In the genomic region with DNA sequence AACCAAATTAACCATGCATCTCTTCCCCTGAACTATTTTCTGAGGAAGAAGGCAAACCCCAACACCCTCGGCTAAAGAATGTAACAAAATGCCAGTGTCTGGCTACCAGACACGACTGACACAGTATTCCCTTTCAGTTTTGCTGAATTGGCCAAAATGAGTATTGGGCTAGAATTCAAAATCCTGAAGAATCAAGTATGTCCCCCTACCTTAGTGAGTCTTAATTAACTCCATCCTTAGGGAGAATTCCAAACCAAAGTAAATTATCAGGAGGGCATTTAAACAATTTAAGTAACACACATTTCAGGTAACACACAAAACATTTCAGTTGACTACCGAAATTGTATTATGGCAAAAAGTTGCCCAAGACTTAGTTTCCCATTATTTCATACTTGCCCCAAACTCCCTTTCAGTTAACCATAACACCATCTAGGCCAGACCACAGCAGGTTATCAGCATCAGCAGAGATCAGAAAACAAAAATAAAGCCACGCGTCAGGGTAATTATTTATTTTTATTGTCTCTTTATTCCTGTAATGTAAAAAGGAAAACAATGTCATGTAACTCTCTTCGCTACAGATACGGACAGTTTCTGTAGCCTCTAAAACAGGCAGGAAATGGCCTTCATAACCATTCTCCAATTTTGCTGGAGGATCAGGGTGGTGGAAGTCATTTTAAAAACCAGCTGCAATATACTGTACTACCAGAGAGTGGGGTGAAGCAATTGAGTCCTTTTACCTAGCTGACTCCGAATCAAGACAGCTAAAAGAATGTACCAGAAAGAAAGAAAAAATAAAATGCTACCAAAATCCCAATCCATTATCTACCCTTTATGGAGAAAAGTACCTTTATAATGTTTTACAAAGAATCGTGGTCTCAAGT, we compare ENCODE assay signal across 8 cellular contexts. TPM values are rescaled to one million over a fixed set of nuclear protein-coding genes. Genes with fewer than 3 reads are reported as not detected.
DNase-seq lines count a peak whose midpoint lies in the region; ATAC-seq and TF ChIP-seq lines count a peak whose summit lies in the region.

No MANE protein-coding gene starts in this region.

- H3K9me3 ChIP-seq in hepatocyte (ENCODE audit: low read depth) (no peaks in the 10 kb centered on the region), spleen (no peaks in the 10 kb centered on the region)

- H4K20me1 ChIP-seq in hepatocyte (ENCODE audit: insufficient read depth, poor library complexity, severe bottlenecking), result peaks cover 39% of the 10 kb centered on the region

- ATAC-seq in activated CD8-positive, alpha-beta T cell treated with anti-CD3 and anti-CD28 coated beads, Interleukin-2, amount 10 ng/mL, durations not matched to agents 7 days and 5 days, result no peak
- ATAC-seq in GM21723 (IDR thresholded peaks at IDR 0.05; ENCODE audit: unreplicated experiment), result no peak

- peak overlapping the region; percentile 99 for H3K27ac Mint-ChIP-seq in activated CD8-positive, alpha-beta T cell treated with anti-CD3 and anti-CD28 coated beads, Interleukin-2, amount 10 ng/mL, durations not matched to agents 7 days and 5 days

- H3K36me3 Mint-ChIP-seq in activated CD8-positive, alpha-beta T cell treated with anti-CD3 and anti-CD28 coated beads, Interleukin-2, amount 10 ng/mL, durations not matched to agents 7 days and 5 days (ENCODE audit: low read depth), result peaks cover 82% of the 10 kb centered on the region

- no peaks in the 10 kb centered on the region for H3K27me3 Mint-ChIP-seq in activated CD8-positive, alpha-beta T cell treated with anti-CD3 and anti-CD28 coated beads, Interleukin-2, amount 10 ng/mL, durations not matched to agents 7 days and 5 days (ENCODE audit: low read depth)

- intact Hi-C loops in spleen (cut with DNase I; ENCODE audit: low total_unique reads), result no loop called here

- peak; percentile 54 for DNase-seq in GM03348 (ENCODE audit: low spot score)
- DNase-seq in Kasumi-1 (lab: John Stamatoyannopoulos, UW), result peak; percentile 64 to 79
- DNase-seq in activated CD8-positive, alpha-beta T cell treated with anti-CD3 and anti-CD28 coated beads, Interleukin-2, amount 10 ng/mL, durations not matched to agents 7 days and 5 days, result peak; percentile 42
- peak; percentile 46 for DNase-seq in hepatocyte (ENCODE audit: low spot score)
- no peak for DNase-seq in spleen
- no peak for DNase-seq in NCI-H1092 (lab: John Stamatoyannopoulos, UW)
- no peak for DNase-seq in activated CD4-positive, alpha-beta T cell treated with anti-CD3 and anti-CD28 coated beads, Interleukin-2, amount 50 U/mL, for 48 hours

- H3K4me1 ChIP-seq in hepatocyte (ENCODE audit: insufficient read depth), result peaks cover 40% of the 10 kb centered on the region
- peaks cover 30 to 85% (median 75%) of the 10 kb centered on the region in 6 donors for H3K4me1 ChIP-seq in spleen

- no peaks in the 10 kb centered on the region for H3K27me3 ChIP-seq in hepatocyte
- H3K27me3 ChIP-seq in spleen (replicated peaks in 1 of 7), result no peaks in the 10 kb centered on the region

- H3K79me2 ChIP-seq in hepatocyte, result peaks cover 87% of the 10 kb centered on the region

- H3K9me2 ChIP-seq in hepatocyte (replicated peaks; ENCODE audit: insufficient read depth), result no peaks in the 10 kb centered on the region

- H3K9me3 Mint-ChIP-seq in activated CD8-positive, alpha-beta T cell treated with anti-CD3 and anti-CD28 coated beads, Interleukin-2, amount 10 ng/mL, durations not matched to agents 7 days and 5 days (ENCODE audit: insufficient read depth), result no peaks in the 10 kb centered on the region

- TF ChIP-seq POLR2A in spleen (IDR thresholded peaks at IDR 0.05), result no peak

- TF ChIP-seq CTCF in hepatocyte (IDR thresholded peaks at IDR 0.05; ENCODE audit: poor library complexity), result peak; percentile 29
- peak in 8 of 11 experiments; percentile 22 to 54 (median 40) for TF ChIP-seq CTCF in spleen (IDR thresholded peaks at IDR 0.05 in 8 of 11, conservative IDR thresholded peaks at IDR 0.05 in 3 of 11)

- H3K27ac ChIP-seq in hepatocyte (peak overlapping the region; percentile 98), spleen (peak overlapping the region; percentile 95 to 99 (median 98))

- H3K4me3 Mint-ChIP-seq in activated CD8-positive, alpha-beta T cell treated with anti-CD3 and anti-CD28 coated beads, Interleukin-2, amount 10 ng/mL, durations not matched to agents 7 days and 5 days, result peak overlapping the region; percentile 99

- CTCF ChIA-PET in activated CD8-positive, alpha-beta T cell treated with anti-CD3 and anti-CD28 coated beads, Interleukin-2, amount 10 ng/mL, durations not matched to agents 7 days and 5 days (lab: Charles Lee), result interaction anchor here (0.6 to 9.5 kb wide), 15 partner anchors 8 to 389 kb away, joined by 3 to 100 read pairs (median 4); partner anchors contain the start of gene RRBP1

- H3K4me3 ChIP-seq in hepatocyte, result peak overlapping the region; percentile 68
- peak overlapping the region; percentile 76 to 94 (median 86) for H3K4me3 ChIP-seq in spleen

- H3K36me3 ChIP-seq in hepatocyte (replicated peaks; ENCODE audit: insufficient read depth, low read depth) (no peaks in the 10 kb centered on the region), spleen (no peaks in the 10 kb centered on the region)

- POLR2A ChIA-PET in activated CD8-positive, alpha-beta T cell treated with anti-CD3 and anti-CD28 coated beads, Interleukin-2, amount 10 ng/mL, durations not matched to agents 7 days and 5 days (lab: Charles Lee), result interaction anchor here (0.8 to 7.2 kb wide), 11 partner anchors 10 to 541 kb away, joined by 3 to 62 read pairs (median 4); partner anchors contain the start of genes BFSP1 and ZNF133

- no peak overlapping the region for H2AFZ ChIP-seq in hepatocyte

- peak overlapping the region; percentile 84 for H3K4me2 ChIP-seq in hepatocyte

- 6% methylated on average over 9 of the region's 9 CpGs for WGBS in hepatocyte (ENCODE audit: low lambda C conversion rate, missing lambda C conversion rate)
- 2 to 4% (median 3%) methylated on average over 9 of the region's 9 CpGs for WGBS in spleen, 5 donors

- H3K4me1 Mint-ChIP-seq in activated CD8-positive, alpha-beta T cell treated with anti-CD3 and anti-CD28 coated beads, Interleukin-2, amount 10 ng/mL, durations not matched to agents 7 days and 5 days (ENCODE audit: low read depth), result peaks cover 51% of the 10 kb centered on the region

RNA-seq across cellular contexts. Expression of gene SNX5, which starts 1.9 kb away (rescaled TPM):
- 100 to 1,000 TPM; 168 to 177 TPM for total RNA-seq in activated CD8-positive, alpha-beta T cell treated with anti-CD3 and anti-CD28 coated beads, Interleukin-2, amount 10 ng/mL, durations not matched to agents 7 days and 5 days
- 154 and 190 TPM in 2 replicates for total RNA-seq in hepatocyte
- polyA plus RNA-seq in hepatocyte, result 74.9 and 76.0 TPM in 2 replicates
- total RNA-seq in spleen, result 100 to 1,000 TPM; 126 to 261 (median 192) TPM
- polyA plus RNA-seq in spleen, result 100 to 1,000 TPM; 151 to 181 (median 159) TPM

RNA-seq across cellular contexts. Expression of gene MGME1, which starts 2.1 kb away (rescaled TPM):
- 10 to 100 TPM; 39.4 to 46.9 TPM for total RNA-seq in activated CD8-positive, alpha-beta T cell treated with anti-CD3 and anti-CD28 coated beads, Interleukin-2, amount 10 ng/mL, durations not matched to agents 7 days and 5 days
- total RNA-seq in hepatocyte, result 12.7 and 15.7 TPM in 2 replicates
- polyA plus RNA-seq in hepatocyte, result 17.9 and 18.3 TPM in 2 replicates
- 10 to 100 TPM; 20.9 to 33.4 (median 28.4) TPM for total RNA-seq in spleen
- 10 to 100 TPM; 22.5 to 33.1 (median 26.2) TPM for polyA plus RNA-seq in spleen

Comparison
In these comparisons a context has a peak if more than half of its experiments do, and no peak if none do; other contexts are left out.
1. DNase-seq: peak in GM03348 (single experiment), Kasumi-1 (2 of 2), activated CD8-positive, alpha-beta T cell treated with anti-CD3 and anti-CD28 coated beads, Interleukin-2, amount 10 ng/mL, durations not matched to agents 7 days and 5 days (single experiment) and hepatocyte (single experiment); none in spleen (single experiment), NCI-H1092 (single experiment) and activated CD4-positive, alpha-beta T cell treated with anti-CD3 and anti-CD28 coated beads, Interleukin-2, amount 50 U/mL, for 48 hours (0 of 2).